Comparison of ENCODE assay signal across 13 cellular contexts in the genomic region with DNA sequence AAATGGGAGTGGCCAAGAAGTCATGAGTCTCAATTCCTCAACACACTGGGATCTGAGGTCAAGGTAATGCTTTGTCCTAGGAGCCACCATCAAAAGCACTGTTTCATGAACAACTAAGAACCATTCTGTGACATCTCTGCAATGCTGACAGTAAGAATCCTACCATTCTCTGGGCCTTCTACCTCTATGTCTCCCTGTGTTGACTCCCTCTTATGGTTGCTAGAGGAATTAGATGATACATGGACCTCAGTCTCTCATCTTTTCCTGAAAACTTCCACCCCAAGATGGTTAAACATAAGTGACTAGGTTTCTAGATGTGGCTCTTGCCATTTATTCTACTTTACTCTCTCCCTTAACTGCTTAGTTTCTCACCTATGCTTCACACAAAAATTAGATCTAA. TPM values are rescaled to one million over a fixed set of nuclear protein-coding genes. Genes with fewer than 3 reads are reported as not detected.
DNase-seq lines count a peak whose midpoint lies in the region; ATAC-seq and TF ChIP-seq lines count a peak whose summit lies in the region.
"Had no signal": no experiment of that assay in that cellular context is flagged by ENCODE, and none has a peak within 500 bp of the region (broad histone marks: within the 10 kb centered on the region; RNA-seq: fewer than 3 reads in every experiment).

No MANE protein-coding gene starts in this region.

- H3K4me3 ChIP-seq in neural progenitor cell (no peak overlapping the region), right cardiac atrium (ENCODE audit: low read length) (no peak overlapping the region)
- H3K4me3 ChIP-seq: tibial artery had no signal

- H3K27me3 Mint-ChIP-seq in activated T-cell treated with anti-CD3 and anti-CD28 coated beads, Interleukin-2, amount 50 U/mL, for 72 hours (ENCODE audit: low read depth), result no peaks in the 10 kb centered on the region
- no peaks in the 10 kb centered on the region for H3K27me3 Mint-ChIP-seq in activated naive CD8-positive, alpha-beta T cell treated with anti-CD3 and anti-CD28 coated beads, Interleukin-2, amount 10 ng/mL, durations not matched to agents 7 days and 5 days
- H3K27me3 Mint-ChIP-seq in neural progenitor cell (ENCODE audit: insufficient read depth, low read depth), result peaks cover 2% of the 10 kb centered on the region

- H3K9ac ChIP-seq in neural progenitor cell, result no peak overlapping the region

- POLR2A ChIA-PET in activated naive CD8-positive, alpha-beta T cell treated with anti-CD3 and anti-CD28 coated beads, Interleukin-2, amount 10 ng/mL, durations not matched to agents 7 days and 5 days (lab: Charles Lee), result no interaction called here

- H3K27ac Mint-ChIP-seq in activated T-cell treated with anti-CD3 and anti-CD28 coated beads, Interleukin-2, amount 50 U/mL, for 72 hours, result peak overlapping the region; percentile 93
- H3K27ac Mint-ChIP-seq in activated naive CD8-positive, alpha-beta T cell treated with anti-CD3 and anti-CD28 coated beads, Interleukin-2, amount 10 ng/mL, durations not matched to agents 7 days and 5 days, result peak overlapping the region; percentile 1
- H3K27ac Mint-ChIP-seq in neural progenitor cell, result no peak overlapping the region

- no peaks in the 10 kb centered on the region for H3K27me3 ChIP-seq in neural progenitor cell
- no peaks in the 10 kb centered on the region for H3K27me3 ChIP-seq in right cardiac atrium (ENCODE audit: control insufficient read depth, insufficient read depth)
- H3K27me3 ChIP-seq: tibial artery had no signal

- peak; percentile 42 for TF ChIP-seq CTCF in neural progenitor cell (IDR thresholded peaks at IDR 0.05)

- H3K36me3 Mint-ChIP-seq in activated T-cell treated with anti-CD3 and anti-CD28 coated beads, Interleukin-2, amount 50 U/mL, for 72 hours (ENCODE audit: insufficient read depth in 2 of 2), result peaks cover 0 to 30% of the 10 kb centered on the region in 2 donors
- peaks cover 34% of the 10 kb centered on the region for H3K36me3 Mint-ChIP-seq in activated naive CD8-positive, alpha-beta T cell treated with anti-CD3 and anti-CD28 coated beads, Interleukin-2, amount 10 ng/mL, durations not matched to agents 7 days and 5 days
- H3K36me3 Mint-ChIP-seq in neural progenitor cell, result peaks cover 33% of the 10 kb centered on the region

- H3K4me1 ChIP-seq in neural progenitor cell (no peaks in the 10 kb centered on the region), right cardiac atrium (ENCODE audit: control insufficient read depth, insufficient read depth, low read length) (no peaks in the 10 kb centered on the region)
- H3K4me1 ChIP-seq: tibial artery had no signal

- peaks cover 12% of the 10 kb centered on the region for H3F3A ChIP-seq in neural progenitor cell (ENCODE audit: low read depth)

- H3K36me3 ChIP-seq in neural progenitor cell, result peaks cover 17% of the 10 kb centered on the region

- no peak overlapping the region for H3K4me2 ChIP-seq in neural progenitor cell

- H2AFZ ChIP-seq in neural progenitor cell (replicated peaks), result no peak overlapping the region

- peaks cover 40% of the 10 kb centered on the region for H3K4me1 Mint-ChIP-seq in activated T-cell treated with anti-CD3 and anti-CD28 coated beads, Interleukin-2, amount 50 U/mL, for 72 hours (ENCODE audit: low read depth)
- H3K4me1 Mint-ChIP-seq in activated naive CD8-positive, alpha-beta T cell treated with anti-CD3 and anti-CD28 coated beads, Interleukin-2, amount 10 ng/mL, durations not matched to agents 7 days and 5 days, result peaks cover 18% of the 10 kb centered on the region
- no peaks in the 10 kb centered on the region for H3K4me1 Mint-ChIP-seq in neural progenitor cell

- intact Hi-C loops in right cardiac atrium (cut with DNase I), result no loop called here

- H3K27ac ChIP-seq in neural progenitor cell (no peak overlapping the region), right cardiac atrium (ENCODE audit: low read length) (no peak overlapping the region)
- H3K27ac ChIP-seq: tibial artery had no signal

- H3K79me2 ChIP-seq in neural progenitor cell (ENCODE audit: low read depth), result peaks cover 90% of the 10 kb centered on the region

- no peak for DNase-seq in activated T-cell treated with anti-CD3 and anti-CD28 coated beads, Interleukin-2, amount 50 U/mL, for 72 hours
- no peak for DNase-seq in activated T-cell treated with anti-CD3 and anti-CD28 coated beads for 4 hours
- DNase-seq in activated naive CD8-positive, alpha-beta T cell treated with anti-CD3 and anti-CD28 coated beads, Interleukin-2, amount 10 ng/mL, durations not matched to agents 7 days and 5 days, result no peak
- no peak for DNase-seq in neural progenitor cell (ENCODE audit: low spot score)
- DNase-seq in NOMO-1 treated with dmso at 0.1 percent for 144 hours (lab: John Stamatoyannopoulos, UW; ENCODE audit: unreplicated experiment), result no peak
- no peak for DNase-seq in right cardiac atrium
- no peak for DNase-seq in DMS114 treated with DMSO at 0.1 percent for 48 hours (lab: John Stamatoyannopoulos, UW; ENCODE audit: unreplicated experiment)
- DNase-seq: activated effector memory CD4-positive, alpha-beta T cell treated with anti-CD3 and anti-CD28 coated beads, Interleukin-2, amount 50 U/mL, for 16 hours; COR-L47; kidney; NCI-H446; tibial artery had no signal

- no peaks in the 10 kb centered on the region for H3K9me3 Mint-ChIP-seq in activated T-cell treated with anti-CD3 and anti-CD28 coated beads, Interleukin-2, amount 50 U/mL, for 72 hours
- H3K9me3 Mint-ChIP-seq in activated naive CD8-positive, alpha-beta T cell treated with anti-CD3 and anti-CD28 coated beads, Interleukin-2, amount 10 ng/mL, durations not matched to agents 7 days and 5 days, result no peaks in the 10 kb centered on the region
- no peaks in the 10 kb centered on the region for H3K9me3 Mint-ChIP-seq in neural progenitor cell

- peaks cover 58% of the 10 kb centered on the region for H4K20me1 ChIP-seq in neural progenitor cell (ENCODE audit: low read depth)

- peak overlapping the region in 1 of 2 donors; percentile 68 for H3K4me3 Mint-ChIP-seq in activated T-cell treated with anti-CD3 and anti-CD28 coated beads, Interleukin-2, amount 50 U/mL, for 72 hours
- no peak overlapping the region for H3K4me3 Mint-ChIP-seq in activated naive CD8-positive, alpha-beta T cell treated with anti-CD3 and anti-CD28 coated beads, Interleukin-2, amount 10 ng/mL, durations not matched to agents 7 days and 5 days
- H3K4me3 Mint-ChIP-seq in neural progenitor cell, result no peak overlapping the region

- H3K9me3 ChIP-seq in neural progenitor cell (ENCODE audit: low read depth), result no peaks in the 10 kb centered on the region
- H3K9me3 ChIP-seq in right cardiac atrium (ENCODE audit: control insufficient read depth, low read length), result no peaks in the 10 kb centered on the region
- H3K9me3 ChIP-seq: tibial artery had no signal

- peak; percentile 51 to 71 for ATAC-seq in activated T-cell treated with anti-CD3 and anti-CD28 coated beads, Interleukin-2, amount 50 U/mL, for 72 hours (replicated peaks in 1 of 2)
- peak; percentile 48 for ATAC-seq in HG02981 (IDR thresholded peaks at IDR 0.05; ENCODE audit: unreplicated experiment)
- ATAC-seq in activated naive CD8-positive, alpha-beta T cell treated with anti-CD3 and anti-CD28 coated beads, Interleukin-2, amount 10 ng/mL, durations not matched to agents 7 days and 5 days (ENCODE audit: low read depth), result no peak
- ATAC-seq in right cardiac atrium, result no peak

RNA-seq across cellular contexts. Expression of gene MTRF1L, which starts 9.1 kb away (rescaled TPM):
- total RNA-seq in activated T-cell treated with anti-CD3 and anti-CD28 coated beads, Interleukin-2, amount 50 U/mL, for 72 hours, result 10 to 100 TPM; 13.8 to 21.1 TPM
- total RNA-seq in activated naive CD8-positive, alpha-beta T cell treated with anti-CD3 and anti-CD28 coated beads, Interleukin-2, amount 10 ng/mL, durations not matched to agents 7 days and 5 days, result 10 to 100 TPM; 16.5 to 17.2 TPM
- total RNA-seq in neural progenitor cell (ENCODE audit: low replicate concordance) (23.1 and 29.0 TPM in 2 replicates), right cardiac atrium (10 to 100 TPM; 27.3 to 44.4 (median 31.7) TPM)
- 17.7 TPM for polyA plus RNA-seq in right cardiac atrium

RNA-seq across cellular contexts. Expression of gene FBXO5, which starts 10.6 kb away (rescaled TPM):
- total RNA-seq in activated T-cell treated with anti-CD3 and anti-CD28 coated beads, Interleukin-2, amount 50 U/mL, for 72 hours, result 10 to 100 TPM; 40.8 to 41.4 TPM
- 10 to 100 TPM; 47.1 to 50.8 TPM for total RNA-seq in activated naive CD8-positive, alpha-beta T cell treated with anti-CD3 and anti-CD28 coated beads, Interleukin-2, amount 10 ng/mL, durations not matched to agents 7 days and 5 days
- total RNA-seq in neural progenitor cell (ENCODE audit: low replicate concordance) (80.7 and 111 TPM in 2 replicates), right cardiac atrium (1 to 10 TPM; 1.9 to 3.5 (median 3.0) TPM)
- 1.0 TPM for polyA plus RNA-seq in right cardiac atrium

Comparison
In these comparisons a context has a peak if more than half of its experiments do, and no peak if none do; other contexts are left out.
1. ATAC-seq: peak in activated T-cell treated with anti-CD3 and anti-CD28 coated beads, Interleukin-2, amount 50 U/mL, for 72 hours (2 of 2) and HG02981 (single experiment); none in activated naive CD8-positive, alpha-beta T cell treated with anti-CD3 and anti-CD28 coated beads, Interleukin-2, amount 10 ng/mL, durations not matched to agents 7 days and 5 days (single experiment) and right cardiac atrium (0 of 2).
2. RNA of gene FBXO5, which starts 10.6 kb away (total RNA-seq): 80.7 to 111 TPM in neural progenitor cell, 47.1 to 50.8 TPM in activated naive CD8-positive, alpha-beta T cell treated with anti-CD3 and anti-CD28 coated beads, Interleukin-2, amount 10 ng/mL, durations not matched to agents 7 days and 5 days and 40.8 to 41.4 TPM in activated T-cell treated with anti-CD3 and anti-CD28 coated beads, Interleukin-2, amount 50 U/mL, for 72 hours; 1.9 to 3.5 TPM in right cardiac atrium; every median in the first group is over 4 times any median in the second.